ENCODE assay signal across 1 cellular context in the genomic region with DNA sequence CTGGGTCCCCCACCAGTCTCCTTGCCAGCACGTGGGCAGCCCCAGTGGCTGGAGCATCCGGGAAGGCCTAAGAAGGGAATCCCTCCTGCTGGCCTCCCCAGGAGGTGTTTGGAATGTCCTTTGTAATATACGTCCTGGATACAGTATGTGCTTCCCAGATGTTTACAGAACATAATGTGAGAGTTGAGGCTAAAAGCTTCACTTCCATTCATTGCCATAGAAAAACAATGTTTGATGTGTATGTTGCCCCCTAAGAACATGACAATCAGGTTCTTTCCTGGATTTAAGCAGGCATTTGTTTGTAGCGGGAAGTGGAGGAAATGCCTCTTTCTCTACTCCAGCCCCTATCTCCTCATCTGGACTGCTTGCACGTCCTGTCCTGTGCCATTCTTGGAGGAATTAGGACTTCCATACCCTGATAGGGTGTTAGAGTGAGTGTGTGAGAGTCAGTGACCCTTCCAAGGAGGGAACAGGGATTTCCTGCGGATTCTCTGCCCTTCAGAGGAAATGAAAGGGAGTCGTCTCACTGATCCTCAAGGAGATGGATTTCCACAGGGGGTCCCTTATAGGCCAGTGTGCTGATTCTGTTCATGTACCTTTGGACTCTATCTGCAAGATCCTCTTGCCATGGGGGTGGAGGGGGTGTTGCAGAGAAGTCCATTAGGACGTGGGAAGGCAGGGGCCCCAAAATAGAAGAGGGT.
TF ChIP-seq lines count a peak whose summit lies in the region.

No MANE protein-coding gene starts in this region.

TF ChIP-seq in HepG2, 621 proteins besides CTCF, POLR2A, EP300 and RAD21 (continued from another document and continues in another):
- TF ChIP-seq ZNF574 (CRISPR knock-in tag; IDR thresholded peaks at IDR 0.05) (0 out of 2 replicates have a peak, but pooled peaks have one; percentile 15), HOXD1 (CRISPR knock-in tag; IDR thresholded peaks at IDR 0.05) (peak; percentile 38; the same call in 1 of the 2 replicates), SIX1 (CRISPR knock-in tag; IDR thresholded peaks at IDR 0.05; ENCODE audit: borderline replicate concordance) (no peak; the same call in 1 of the 2 replicates), HOXA9 (CRISPR knock-in tag; IDR thresholded peaks at IDR 0.05; ENCODE audit: borderline replicate concordance) (no peak; the same call in 1 of the 2 replicates), KIAA2018 (CRISPR knock-in tag; IDR thresholded peaks at IDR 0.05; ENCODE audit: borderline replicate concordance) (no peak), ZNF296 (CRISPR knock-in tag; conservative IDR thresholded peaks at IDR 0.05) (0 out of 2 replicates have a peak, but pooled peaks have one; percentile 8), JUNB (CRISPR knock-in tag; IDR thresholded peaks at IDR 0.05; ENCODE audit: borderline replicate concordance) (no peak), ZBTB21 (CRISPR knock-in tag; IDR thresholded peaks at IDR 0.05) (no peak), FOXK1 (CRISPR knock-in tag; IDR thresholded peaks at IDR 0.05; ENCODE audit: borderline replicate concordance, low read depth) (no peak; the same call in 1 of the 2 replicates), ZFP90 (CRISPR knock-in tag; IDR thresholded peaks at IDR 0.05; ENCODE audit: borderline replicate concordance) (0 out of 2 replicates have a peak, but pooled peaks have one; percentile 30), FUBP1 (CRISPR knock-in tag; IDR thresholded peaks at IDR 0.05; ENCODE audit: borderline replicate concordance) (peak; percentile 65; the same call in 1 of the 2 replicates), YEATS4 (CRISPR knock-in tag; IDR thresholded peaks at IDR 0.05; ENCODE audit: borderline replicate concordance) (peak; percentile 49), MLX (CRISPR knock-in tag; IDR thresholded peaks at IDR 0.05) (no peak), KLF6 (CRISPR knock-in tag; IDR thresholded peaks at IDR 0.05) (peak; percentile 46; the same call in 1 of the 2 replicates), HNRNPH1 (optimal IDR thresholded peaks at IDR 0.05; ENCODE audit: low read depth, low read length) (peak; percentile 45), POLR2AphosphoS2 (IDR thresholded peaks at IDR 0.05; ENCODE audit: low read depth, low read length) (0 out of 2 replicates have a peak, but pooled peaks have one; percentile 22)
- TF ChIP-seq, protein P1, sequence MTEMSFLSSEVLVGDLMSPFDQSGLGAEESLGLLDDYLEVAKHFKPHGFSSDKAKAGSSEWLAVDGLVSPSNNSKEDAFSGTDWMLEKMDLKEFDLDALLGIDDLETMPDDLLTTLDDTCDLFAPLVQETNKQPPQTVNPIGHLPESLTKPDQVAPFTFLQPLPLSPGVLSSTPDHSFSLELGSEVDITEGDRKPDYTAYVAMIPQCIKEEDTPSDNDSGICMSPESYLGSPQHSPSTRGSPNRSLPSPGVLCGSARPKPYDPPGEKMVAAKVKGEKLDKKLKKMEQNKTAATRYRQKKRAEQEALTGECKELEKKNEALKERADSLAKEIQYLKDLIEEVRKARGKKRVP (CRISPR knock-in tag; IDR thresholded peaks at IDR 0.05), result 0 out of 4 replicates have a peak, but pooled peaks of 1 of the 2 experiments have one; percentile 5
- TF ChIP-seq, protein P2, sequence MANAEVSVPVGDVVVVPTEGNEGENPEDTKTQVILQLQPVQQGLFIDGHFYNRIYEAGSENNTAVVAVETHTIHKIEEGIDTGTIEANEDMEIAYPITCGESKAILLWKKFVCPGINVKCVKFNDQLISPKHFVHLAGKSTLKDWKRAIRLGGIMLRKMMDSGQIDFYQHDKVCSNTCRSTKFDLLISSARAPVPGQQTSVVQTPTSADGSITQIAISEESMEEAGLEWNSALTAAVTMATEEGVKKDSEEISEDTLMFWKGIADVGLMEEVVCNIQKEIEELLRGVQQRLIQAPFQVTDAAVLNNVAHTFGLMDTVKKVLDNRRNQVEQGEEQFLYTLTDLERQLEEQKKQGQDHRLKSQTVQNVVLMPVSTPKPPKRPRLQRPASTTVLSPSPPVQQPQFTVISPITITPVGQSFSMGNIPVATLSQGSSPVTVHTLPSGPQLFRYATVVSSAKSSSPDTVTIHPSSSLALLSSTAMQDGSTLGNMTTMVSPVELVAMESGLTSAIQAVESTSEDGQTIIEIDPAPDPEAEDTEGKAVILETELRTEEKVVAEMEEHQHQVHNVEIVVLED (CRISPR knock-in tag; IDR thresholded peaks at IDR 0.05; ENCODE audit: borderline replicate concordance), result peak; percentile 20; the same call in 1 of the 2 replicates
- TF ChIP-seq, protein P3, sequence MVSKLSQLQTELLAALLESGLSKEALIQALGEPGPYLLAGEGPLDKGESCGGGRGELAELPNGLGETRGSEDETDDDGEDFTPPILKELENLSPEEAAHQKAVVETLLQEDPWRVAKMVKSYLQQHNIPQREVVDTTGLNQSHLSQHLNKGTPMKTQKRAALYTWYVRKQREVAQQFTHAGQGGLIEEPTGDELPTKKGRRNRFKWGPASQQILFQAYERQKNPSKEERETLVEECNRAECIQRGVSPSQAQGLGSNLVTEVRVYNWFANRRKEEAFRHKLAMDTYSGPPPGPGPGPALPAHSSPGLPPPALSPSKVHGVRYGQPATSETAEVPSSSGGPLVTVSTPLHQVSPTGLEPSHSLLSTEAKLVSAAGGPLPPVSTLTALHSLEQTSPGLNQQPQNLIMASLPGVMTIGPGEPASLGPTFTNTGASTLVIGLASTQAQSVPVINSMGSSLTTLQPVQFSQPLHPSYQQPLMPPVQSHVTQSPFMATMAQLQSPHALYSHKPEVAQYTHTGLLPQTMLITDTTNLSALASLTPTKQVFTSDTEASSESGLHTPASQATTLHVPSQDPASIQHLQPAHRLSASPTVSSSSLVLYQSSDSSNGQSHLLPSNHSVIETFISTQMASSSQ (IDR thresholded peaks at IDR 0.05; ENCODE audit: low read depth), result peak; percentile 10; the same call in 1 of the 2 replicates
- TF ChIP-seq, protein P3 (CRISPR knock-in tag; IDR thresholded peaks at IDR 0.05; ENCODE audit: borderline replicate concordance), result no peak
- TF ChIP-seq, protein P4, sequence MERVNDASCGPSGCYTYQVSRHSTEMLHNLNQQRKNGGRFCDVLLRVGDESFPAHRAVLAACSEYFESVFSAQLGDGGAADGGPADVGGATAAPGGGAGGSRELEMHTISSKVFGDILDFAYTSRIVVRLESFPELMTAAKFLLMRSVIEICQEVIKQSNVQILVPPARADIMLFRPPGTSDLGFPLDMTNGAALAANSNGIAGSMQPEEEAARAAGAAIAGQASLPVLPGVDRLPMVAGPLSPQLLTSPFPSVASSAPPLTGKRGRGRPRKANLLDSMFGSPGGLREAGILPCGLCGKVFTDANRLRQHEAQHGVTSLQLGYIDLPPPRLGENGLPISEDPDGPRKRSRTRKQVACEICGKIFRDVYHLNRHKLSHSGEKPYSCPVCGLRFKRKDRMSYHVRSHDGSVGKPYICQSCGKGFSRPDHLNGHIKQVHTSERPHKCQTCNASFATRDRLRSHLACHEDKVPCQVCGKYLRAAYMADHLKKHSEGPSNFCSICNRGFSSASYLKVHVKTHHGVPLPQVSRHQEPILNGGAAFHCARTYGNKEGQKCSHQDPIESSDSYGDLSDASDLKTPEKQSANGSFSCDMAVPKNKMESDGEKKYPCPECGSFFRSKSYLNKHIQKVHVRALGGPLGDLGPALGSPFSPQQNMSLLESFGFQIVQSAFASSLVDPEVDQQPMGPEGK (CRISPR knock-in tag; IDR thresholded peaks at IDR 0.05), result no peak
